Comparison of ENCODE assay signal across 27 cellular contexts in genomic region chr15:73749533-73749932, GRCh38. TPM values are rescaled to one million over a fixed set of nuclear protein-coding genes. Genes with fewer than 3 reads are reported as not detected.
"Had no signal": no experiment of that assay in that cellular context is flagged by ENCODE, and none has a peak within 500 bp of the region (broad histone marks: within the 10 kb centered on the region; RNA-seq: fewer than 3 reads in every experiment).

No MANE protein-coding gene starts in this region.

- H3K4me1 Mint-ChIP-seq: stimulated activated effector memory CD8-positive, alpha-beta T cell treated with anti-CD3 and anti-CD28 coated beads, Interleukin-12 subunit alpha, Interleukin-12 subunit beta, amount 100 ng/mL, for 72 hours had no signal

- H3K9me3 ChIP-seq: colonic mucosa, gastrocnemius medialis, heart left ventricle, left lung, ovary, psoas muscle, sigmoid colon, stomach, thyroid gland had no signal

- H3K27ac ChIP-seq: colonic mucosa, epithelial cell of prostate, gastrocnemius medialis, heart left ventricle, left lung, ovary, psoas muscle, sigmoid colon, stomach, thyroid gland had no signal

- ATAC-seq: esophagus mucosa; gastrocnemius medialis; heart left ventricle; left cardiac atrium; left lung; naive thymus-derived CD8-positive, alpha-beta T cell; psoas muscle; right cardiac atrium; stimulated activated effector memory CD8-positive, alpha-beta T cell treated with anti-CD3 and anti-CD28 coated beads, Interleukin-12 subunit alpha, Interleukin-12 subunit beta, amount 100 ng/mL, for 72 hours had no signal

- H3K36me3 Mint-ChIP-seq: naive thymus-derived CD8-positive, alpha-beta T cell; stimulated activated effector memory CD8-positive, alpha-beta T cell treated with anti-CD3 and anti-CD28 coated beads, Interleukin-12 subunit alpha, Interleukin-12 subunit beta, amount 100 ng/mL, for 72 hours; type B pancreatic cell had no signal

- H3K4me3 ChIP-seq: colonic mucosa, gastrocnemius medialis, heart left ventricle, left lung, ovary, psoas muscle, sigmoid colon, stomach, thyroid gland had no signal

- H3K4me3 Mint-ChIP-seq: dendritic cell treated with granulocyte-macrophage colony-stimulating factor and Interleukin-4, amounts not matched to agents 40 ng/mL and 50 ng/mL, for 4 days; endodermal cell; naive thymus-derived CD8-positive, alpha-beta T cell; stimulated activated effector memory CD8-positive, alpha-beta T cell treated with anti-CD3 and anti-CD28 coated beads, Interleukin-12 subunit alpha, Interleukin-12 subunit beta, amount 100 ng/mL, for 72 hours had no signal

- H3K27ac Mint-ChIP-seq: dendritic cell treated with granulocyte-macrophage colony-stimulating factor and Interleukin-4, amounts not matched to agents 40 ng/mL and 50 ng/mL, for 4 days; endodermal cell; naive thymus-derived CD8-positive, alpha-beta T cell; stimulated activated effector memory CD8-positive, alpha-beta T cell treated with anti-CD3 and anti-CD28 coated beads, Interleukin-12 subunit alpha, Interleukin-12 subunit beta, amount 100 ng/mL, for 72 hours; type B pancreatic cell had no signal

- H3K9me3 Mint-ChIP-seq: dendritic cell treated with granulocyte-macrophage colony-stimulating factor and Interleukin-4, amounts not matched to agents 40 ng/mL and 50 ng/mL, for 4 days; endodermal cell; stimulated activated effector memory CD8-positive, alpha-beta T cell treated with anti-CD3 and anti-CD28 coated beads, Interleukin-12 subunit alpha, Interleukin-12 subunit beta, amount 100 ng/mL, for 72 hours; type B pancreatic cell had no signal

- H3K4me1 ChIP-seq: colonic mucosa had no signal

- H3K36me3 ChIP-seq: colonic mucosa, gastrocnemius medialis, heart left ventricle, left lung, ovary, sigmoid colon, stomach, thyroid gland had no signal

- DNase-seq: colonic mucosa; effector CD8-positive, alpha-beta T cell; endodermal cell; foreskin fibroblast; gastrocnemius medialis; hippocampal formation; left cardiac atrium; left lung; mesenchymal stem cell; midbrain; ovary; psoas muscle; sigmoid colon; stimulated activated CD4-positive, alpha-beta T cell treated with anti-CD3 and anti-CD28 coated beads, Interleukin-2, amount 100 ng/mL, for 24 hours; stimulated activated CD4-positive, alpha-beta T cell treated with anti-CD3 and anti-CD28 coated beads, Interleukin-4, amount 100 ng/mL, for 24 hours; stimulated activated naive CD4-positive, alpha-beta T cell treated with Interleukin-2 at 50 U/mL for 16 hours; stomach; thyroid gland had no signal

- H3K27me3 ChIP-seq: ovary had no signal

- FAIRE-seq: islet of Langerhans had no signal

RNA-seq across cellular contexts. Expression of gene INSYN1, which starts 3.6 kb away (rescaled TPM):
- total RNA-seq: naive thymus-derived CD8-positive, alpha-beta T cell had no signal
- polyA plus RNA-seq: naive thymus-derived CD8-positive, alpha-beta T cell had no signal
